2 cellular contexts compared by ENCODE assay signal in the genomic region with DNA sequence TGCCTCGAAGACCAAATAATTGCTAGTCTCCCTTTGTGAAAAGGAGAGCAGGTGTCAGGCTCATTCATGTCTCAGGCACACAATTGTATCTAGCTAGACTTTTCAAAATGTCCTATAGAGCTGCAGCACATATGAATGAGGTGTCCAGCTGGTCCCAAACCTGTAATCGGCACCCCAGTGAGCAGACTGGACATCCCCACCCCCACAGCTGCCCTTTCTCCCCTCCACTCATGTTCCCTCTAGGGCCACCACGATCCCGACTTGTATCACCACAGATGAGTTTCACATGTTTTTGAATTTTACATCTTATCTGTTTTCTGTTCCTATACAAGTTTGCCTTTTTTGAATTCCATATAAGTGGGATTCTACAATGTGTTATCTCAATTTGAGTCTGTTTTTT.
TF ChIP-seq lines count a peak whose summit lies in the region.

No MANE protein-coding gene starts in this region.

TF ChIP-seq in A549, 52 proteins besides CTCF, POLR2A, EP300 and RAD21 (continued from another document):
- TF ChIP-seq, protein P1, sequence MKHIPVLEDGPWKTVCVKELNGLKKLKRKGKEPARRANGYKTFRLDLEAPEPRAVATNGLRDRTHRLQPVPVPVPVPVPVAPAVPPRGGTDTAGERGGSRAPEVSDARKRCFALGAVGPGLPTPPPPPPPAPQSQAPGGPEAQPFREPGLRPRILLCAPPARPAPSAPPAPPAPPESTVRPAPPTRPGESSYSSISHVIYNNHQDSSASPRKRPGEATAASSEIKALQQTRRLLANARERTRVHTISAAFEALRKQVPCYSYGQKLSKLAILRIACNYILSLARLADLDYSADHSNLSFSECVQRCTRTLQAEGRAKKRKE (CRISPR knock-in tag; IDR thresholded peaks at IDR 0.05; ENCODE audit: low read depth): no peak
- TF ChIP-seq RARB (CRISPR knock-in tag; IDR thresholded peaks at IDR 0.05) (no peak), FOSL2 (IDR thresholded peaks at IDR 0.05) (no peak), FOSL2 (CRISPR knock-in tag; IDR thresholded peaks at IDR 0.05) (no peak), CBX2 (IDR thresholded peaks at IDR 0.05; ENCODE audit: borderline replicate concordance, low read depth) (no peak), FOXS1 (CRISPR knock-in tag; IDR thresholded peaks at IDR 0.05) (no peak), PHF8 (IDR thresholded peaks at IDR 0.05; ENCODE audit: borderline replicate concordance, low read depth) (no peak), NFE2L2 (conservative IDR thresholded peaks at IDR 0.05; ENCODE audit: low read length) (no peak), JUN (IDR thresholded peaks at IDR 0.05) (no peak), CHD2 (IDR thresholded peaks at IDR 0.05; ENCODE audit: low read length, partially characterized antibody) (no peak), ZNF302 (CRISPR knock-in tag; IDR thresholded peaks at IDR 0.05) (no peak), EHMT2 (IDR thresholded peaks at IDR 0.05; ENCODE audit: low read depth) (no peak), TFCP2L1 (CRISPR knock-in tag; IDR thresholded peaks at IDR 0.05) (no peak), HOXB5 (CRISPR knock-in tag; IDR thresholded peaks at IDR 0.05) (no peak), HOXB13 (CRISPR knock-in tag; IDR thresholded peaks at IDR 0.05; ENCODE audit: low read depth) (no peak)
- TF ChIP-seq, protein P2, sequence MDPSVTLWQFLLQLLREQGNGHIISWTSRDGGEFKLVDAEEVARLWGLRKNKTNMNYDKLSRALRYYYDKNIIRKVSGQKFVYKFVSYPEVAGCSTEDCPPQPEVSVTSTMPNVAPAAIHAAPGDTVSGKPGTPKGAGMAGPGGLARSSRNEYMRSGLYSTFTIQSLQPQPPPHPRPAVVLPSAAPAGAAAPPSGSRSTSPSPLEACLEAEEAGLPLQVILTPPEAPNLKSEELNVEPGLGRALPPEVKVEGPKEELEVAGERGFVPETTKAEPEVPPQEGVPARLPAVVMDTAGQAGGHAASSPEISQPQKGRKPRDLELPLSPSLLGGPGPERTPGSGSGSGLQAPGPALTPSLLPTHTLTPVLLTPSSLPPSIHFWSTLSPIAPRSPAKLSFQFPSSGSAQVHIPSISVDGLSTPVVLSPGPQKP (IDR thresholded peaks at IDR 0.05; ENCODE audit: low read depth, low read length): no peak
- TF ChIP-seq, protein P3, sequence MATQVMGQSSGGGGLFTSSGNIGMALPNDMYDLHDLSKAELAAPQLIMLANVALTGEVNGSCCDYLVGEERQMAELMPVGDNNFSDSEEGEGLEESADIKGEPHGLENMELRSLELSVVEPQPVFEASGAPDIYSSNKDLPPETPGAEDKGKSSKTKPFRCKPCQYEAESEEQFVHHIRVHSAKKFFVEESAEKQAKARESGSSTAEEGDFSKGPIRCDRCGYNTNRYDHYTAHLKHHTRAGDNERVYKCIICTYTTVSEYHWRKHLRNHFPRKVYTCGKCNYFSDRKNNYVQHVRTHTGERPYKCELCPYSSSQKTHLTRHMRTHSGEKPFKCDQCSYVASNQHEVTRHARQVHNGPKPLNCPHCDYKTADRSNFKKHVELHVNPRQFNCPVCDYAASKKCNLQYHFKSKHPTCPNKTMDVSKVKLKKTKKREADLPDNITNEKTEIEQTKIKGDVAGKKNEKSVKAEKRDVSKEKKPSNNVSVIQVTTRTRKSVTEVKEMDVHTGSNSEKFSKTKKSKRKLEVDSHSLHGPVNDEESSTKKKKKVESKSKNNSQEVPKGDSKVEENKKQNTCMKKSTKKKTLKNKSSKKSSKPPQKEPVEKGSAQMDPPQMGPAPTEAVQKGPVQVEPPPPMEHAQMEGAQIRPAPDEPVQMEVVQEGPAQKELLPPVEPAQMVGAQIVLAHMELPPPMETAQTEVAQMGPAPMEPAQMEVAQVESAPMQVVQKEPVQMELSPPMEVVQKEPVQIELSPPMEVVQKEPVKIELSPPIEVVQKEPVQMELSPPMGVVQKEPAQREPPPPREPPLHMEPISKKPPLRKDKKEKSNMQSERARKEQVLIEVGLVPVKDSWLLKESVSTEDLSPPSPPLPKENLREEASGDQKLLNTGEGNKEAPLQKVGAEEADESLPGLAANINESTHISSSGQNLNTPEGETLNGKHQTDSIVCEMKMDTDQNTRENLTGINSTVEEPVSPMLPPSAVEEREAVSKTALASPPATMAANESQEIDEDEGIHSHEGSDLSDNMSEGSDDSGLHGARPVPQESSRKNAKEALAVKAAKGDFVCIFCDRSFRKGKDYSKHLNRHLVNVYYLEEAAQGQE (IDR thresholded peaks at IDR 0.05): no peak
- TF ChIP-seq, protein P4, sequence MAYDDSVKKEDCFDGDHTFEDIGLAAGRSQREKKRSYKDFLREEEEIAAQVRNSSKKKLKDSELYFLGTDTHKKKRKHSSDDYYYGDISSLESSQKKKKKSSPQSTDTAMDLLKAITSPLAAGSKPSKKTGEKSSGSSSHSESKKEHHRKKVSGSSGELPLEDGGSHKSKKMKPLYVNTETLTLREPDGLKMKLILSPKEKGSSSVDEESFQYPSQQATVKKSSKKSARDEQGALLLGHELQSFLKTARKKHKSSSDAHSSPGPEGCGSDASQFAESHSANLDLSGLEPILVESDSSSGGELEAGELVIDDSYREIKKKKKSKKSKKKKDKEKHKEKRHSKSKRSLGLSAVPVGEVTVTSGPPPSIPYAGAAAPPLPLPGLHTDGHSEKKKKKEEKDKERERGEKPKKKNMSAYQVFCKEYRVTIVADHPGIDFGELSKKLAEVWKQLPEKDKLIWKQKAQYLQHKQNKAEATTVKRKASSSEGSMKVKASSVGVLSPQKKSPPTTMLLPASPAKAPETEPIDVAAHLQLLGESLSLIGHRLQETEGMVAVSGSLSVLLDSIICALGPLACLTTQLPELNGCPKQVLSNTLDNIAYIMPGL (CRISPR knock-in tag; IDR thresholded peaks at IDR 0.05; ENCODE audit: borderline replicate concordance): no peak
- TF ChIP-seq, protein P5, sequence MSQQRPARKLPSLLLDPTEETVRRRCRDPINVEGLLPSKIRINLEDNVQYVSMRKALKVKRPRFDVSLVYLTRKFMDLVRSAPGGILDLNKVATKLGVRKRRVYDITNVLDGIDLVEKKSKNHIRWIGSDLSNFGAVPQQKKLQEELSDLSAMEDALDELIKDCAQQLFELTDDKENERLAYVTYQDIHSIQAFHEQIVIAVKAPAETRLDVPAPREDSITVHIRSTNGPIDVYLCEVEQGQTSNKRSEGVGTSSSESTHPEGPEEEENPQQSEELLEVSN (IDR thresholded peaks at IDR 0.05; ENCODE audit: borderline replicate concordance, low read depth): no peak
- TF ChIP-seq, protein P6, sequence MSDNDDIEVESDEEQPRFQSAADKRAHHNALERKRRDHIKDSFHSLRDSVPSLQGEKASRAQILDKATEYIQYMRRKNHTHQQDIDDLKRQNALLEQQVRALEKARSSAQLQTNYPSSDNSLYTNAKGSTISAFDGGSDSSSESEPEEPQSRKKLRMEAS (IDR thresholded peaks at IDR 0.05): no peak
TF ChIP-seq in A549: peak in this region for 0.

TF ChIP-seq in K562, 482 proteins besides CTCF, POLR2A, EP300 and RAD21 (continued from another document):
- TF ChIP-seq CREBBP (IDR thresholded peaks at IDR 0.05; ENCODE audit: low read depth, low read length) (no peak), FOXK1 (CRISPR knock-in tag; IDR thresholded peaks at IDR 0.05; ENCODE audit: borderline replicate concordance) (no peak), ZBTB8A (IDR thresholded peaks at IDR 0.05; ENCODE audit: partially characterized antibody) (no peak), ZNF586 (CRISPR knock-in tag; conservative IDR thresholded peaks at IDR 0.05) (no peak), U2AF2 (optimal IDR thresholded peaks at IDR 0.05; ENCODE audit: low read depth, low read length) (no peak), RBBP5 (IDR thresholded peaks at IDR 0.05; ENCODE audit: borderline replicate concordance, insufficient read depth, low read length, poor library complexity, severe bottlenecking) (no peak), POLR2AphosphoS2 (IDR thresholded peaks at IDR 0.05; ENCODE audit: low read length) (no peak), SPI1 (IDR thresholded peaks at IDR 0.05; ENCODE audit: borderline replicate concordance, low read depth, low read length) (no peak), KAT8 (IDR thresholded peaks at IDR 0.05; ENCODE audit: low read depth) (no peak), TAF9B (IDR thresholded peaks at IDR 0.05; ENCODE audit: partially characterized antibody) (no peak), NCOA2 (IDR thresholded peaks at IDR 0.05; ENCODE audit: partially characterized antibody in 2 of 2) (no peak), ZNF134 (CRISPR knock-in tag; conservative IDR thresholded peaks at IDR 0.05) (no peak)
- TF ChIP-seq, protein P7, sequence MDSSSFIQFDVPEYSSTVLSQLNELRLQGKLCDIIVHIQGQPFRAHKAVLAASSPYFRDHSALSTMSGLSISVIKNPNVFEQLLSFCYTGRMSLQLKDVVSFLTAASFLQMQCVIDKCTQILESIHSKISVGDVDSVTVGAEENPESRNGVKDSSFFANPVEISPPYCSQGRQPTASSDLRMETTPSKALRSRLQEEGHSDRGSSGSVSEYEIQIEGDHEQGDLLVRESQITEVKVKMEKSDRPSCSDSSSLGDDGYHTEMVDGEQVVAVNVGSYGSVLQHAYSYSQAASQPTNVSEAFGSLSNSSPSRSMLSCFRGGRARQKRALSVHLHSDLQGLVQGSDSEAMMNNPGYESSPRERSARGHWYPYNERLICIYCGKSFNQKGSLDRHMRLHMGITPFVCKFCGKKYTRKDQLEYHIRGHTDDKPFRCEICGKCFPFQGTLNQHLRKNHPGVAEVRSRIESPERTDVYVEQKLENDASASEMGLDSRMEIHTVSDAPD (CRISPR knock-in tag; IDR thresholded peaks at IDR 0.05): no peak
- TF ChIP-seq, protein P8, sequence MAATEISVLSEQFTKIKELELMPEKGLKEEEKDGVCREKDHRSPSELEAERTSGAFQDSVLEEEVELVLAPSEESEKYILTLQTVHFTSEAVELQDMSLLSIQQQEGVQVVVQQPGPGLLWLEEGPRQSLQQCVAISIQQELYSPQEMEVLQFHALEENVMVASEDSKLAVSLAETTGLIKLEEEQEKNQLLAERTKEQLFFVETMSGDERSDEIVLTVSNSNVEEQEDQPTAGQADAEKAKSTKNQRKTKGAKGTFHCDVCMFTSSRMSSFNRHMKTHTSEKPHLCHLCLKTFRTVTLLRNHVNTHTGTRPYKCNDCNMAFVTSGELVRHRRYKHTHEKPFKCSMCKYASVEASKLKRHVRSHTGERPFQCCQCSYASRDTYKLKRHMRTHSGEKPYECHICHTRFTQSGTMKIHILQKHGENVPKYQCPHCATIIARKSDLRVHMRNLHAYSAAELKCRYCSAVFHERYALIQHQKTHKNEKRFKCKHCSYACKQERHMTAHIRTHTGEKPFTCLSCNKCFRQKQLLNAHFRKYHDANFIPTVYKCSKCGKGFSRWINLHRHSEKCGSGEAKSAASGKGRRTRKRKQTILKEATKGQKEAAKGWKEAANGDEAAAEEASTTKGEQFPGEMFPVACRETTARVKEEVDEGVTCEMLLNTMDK (IDR thresholded peaks at IDR 0.05; ENCODE audit: borderline replicate concordance, insufficient read depth, low read depth, low read length, poor library complexity, severe bottlenecking): no peak
- TF ChIP-seq, protein P9, sequence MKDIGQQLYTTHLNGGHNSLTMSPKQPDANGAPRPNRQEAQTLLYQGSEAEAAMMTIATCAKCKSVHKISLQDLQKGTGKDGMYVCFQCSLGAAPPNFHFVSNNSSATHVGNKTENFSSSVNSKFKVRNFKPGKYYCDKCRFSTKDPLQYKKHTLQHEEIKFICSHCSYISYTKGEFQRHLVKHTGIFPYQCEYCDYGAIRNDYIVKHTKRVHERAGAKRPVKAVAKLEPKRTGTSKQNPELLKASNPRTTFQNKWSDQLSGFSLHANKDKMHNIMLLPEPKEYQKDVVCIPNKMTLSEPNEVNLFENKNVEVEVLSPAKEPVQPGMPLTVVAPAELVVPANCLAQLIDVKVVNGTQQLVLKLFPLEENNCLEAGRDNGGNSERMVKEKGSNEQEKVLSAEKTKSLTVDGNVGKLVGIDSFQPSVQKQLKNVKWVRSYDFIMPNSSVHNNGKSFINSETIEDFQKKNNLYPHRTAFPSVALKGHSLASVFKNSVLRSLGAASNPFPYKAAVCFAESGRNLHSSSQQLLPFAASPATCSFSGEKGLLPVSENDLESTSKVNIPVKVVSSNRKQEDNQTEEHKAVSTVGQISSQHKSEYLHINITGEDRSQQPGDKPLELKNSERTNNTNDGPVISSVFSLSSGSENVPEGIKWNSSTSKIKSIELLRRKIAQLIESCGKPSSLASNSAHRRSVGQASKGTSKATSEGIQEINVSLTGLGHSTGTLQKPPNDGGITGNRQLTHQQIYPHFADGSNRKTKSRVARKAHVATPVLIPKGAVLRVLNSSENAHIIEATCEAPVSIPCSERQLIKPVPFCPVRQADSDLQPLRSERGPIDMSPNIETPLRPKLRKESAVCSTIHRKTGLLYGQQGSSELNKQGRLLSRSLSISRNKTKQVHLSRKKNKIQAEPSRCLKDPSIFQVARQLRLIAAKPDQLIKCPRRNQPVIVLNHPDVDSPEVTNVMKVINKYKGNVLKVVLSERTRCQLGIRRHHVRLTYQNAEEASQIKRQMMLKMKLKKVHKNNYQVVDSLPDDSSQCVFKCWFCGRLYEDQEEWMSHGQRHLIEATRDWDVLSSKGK (CRISPR knock-in tag; IDR thresholded peaks at IDR 0.05): no peak
